11 cellular contexts compared by ENCODE assay signal in genomic region chr6:106886922-106887797, GRCh38.
DNase-seq lines count a peak whose midpoint lies in the region; FAIRE-seq and TF ChIP-seq lines count a peak whose summit lies in the region.
"Had no signal": no experiment of that assay in that cellular context is flagged by ENCODE, and none has a peak within 500 bp of the region (broad histone marks: within the 10 kb centered on the region; RNA-seq: fewer than 3 reads in every experiment).

No MANE protein-coding gene starts in this region.

- intact Hi-C loops in OCI-LY7 (cut with micrococcal nuclease; ENCODE audit: unreplicated experiment), result no loop called here
- intact Hi-C loops in thyroid gland (cut with DNase I), result no loop called here
- intact Hi-C loops in kidney (cut with DNase I), result no loop called here

- no TSS peak for BruUV-seq in OCI-LY7 (replicated peaks; lab: Mats Ljungman, UMichigan)

- H3K9ac ChIP-seq in kidney (ENCODE audit: low read length in 2 of 2), result no peak overlapping the region

- H3K4me1 ChIP-seq in OCI-LY7 (ENCODE audit: insufficient read depth, low read length, poor library complexity, severe bottlenecking) (no peaks in the 10 kb centered on the region), hepatocyte (ENCODE audit: insufficient read depth) (peaks cover 53% of the 10 kb centered on the region), thyroid gland (peaks cover 41 to 49% of the 10 kb centered on the region in 2 donors), kidney (ENCODE audit: control insufficient read depth in 1 of 2, insufficient read depth in 1 of 2, low read depth in 1 of 2, low read length in 2 of 2) (peaks cover 0 to 2% of the 10 kb centered on the region in 2 donors)
- H3K4me1 ChIP-seq: ascending aorta had no signal

- H3K9me2 ChIP-seq in OCI-LY7 (ENCODE audit: insufficient read depth, low read length), result no peaks in the 10 kb centered on the region
- no peaks in the 10 kb centered on the region for H3K9me2 ChIP-seq in hepatocyte (replicated peaks; ENCODE audit: insufficient read depth)

- no peak for FAIRE-seq in kidney (lab: Jason Lieb, UNC)
- FAIRE-seq: islet of Langerhans, RCC 7860, TTC549 had no signal

- no peaks in the 10 kb centered on the region for H3K36me3 ChIP-seq in OCI-LY7 (ENCODE audit: insufficient read depth, low read length)
- H3K36me3 ChIP-seq in hepatocyte (replicated peaks; ENCODE audit: insufficient read depth, low read depth), result no peaks in the 10 kb centered on the region
- H3K36me3 ChIP-seq in thyroid gland, result no peaks in the 10 kb centered on the region
- H3K36me3 ChIP-seq in kidney (ENCODE audit: control insufficient read depth in 1 of 2, insufficient read depth in 2 of 2, low read length in 2 of 2), result no peaks in the 10 kb centered on the region
- H3K36me3 ChIP-seq: ascending aorta had no signal

- DNase-seq in NCI-H1105 treated with DMSO at 0.1 percent for 48 hours (lab: John Stamatoyannopoulos, UW) (peak; percentile 27), OCI-LY7 (ENCODE audit: low spot score) (no peak), hepatocyte (ENCODE audit: low spot score) (peak; percentile 28), thyroid gland (peak; percentile 20 to 31), anterior cingulate cortex (lab: John Stamatoyannopoulos, UW) (no peak), kidney (no peak), dedifferentiated amniotic fluid mesenchymal stem cell (ENCODE audit: extremely low spot score) (no peak)

- H3K27me3 ChIP-seq in hepatocyte (no peaks in the 10 kb centered on the region), thyroid gland (no peaks in the 10 kb centered on the region)
- H3K27me3 ChIP-seq: ascending aorta had no signal

- no peak overlapping the region for H3K4me2 ChIP-seq in OCI-LY7 (ENCODE audit: low read length)
- peak overlapping the region; percentile 54 for H3K4me2 ChIP-seq in hepatocyte

- 42% methylated on average over 8 of the region's 8 CpGs for WGBS in hepatocyte (ENCODE audit: low lambda C conversion rate, missing lambda C conversion rate)
- 36 to 44% methylated on average over 8 of the region's 8 CpGs for WGBS in thyroid gland, 2 donors

- H3K79me2 ChIP-seq in OCI-LY7 (ENCODE audit: insufficient read depth, low read depth, low read length), result no peaks in the 10 kb centered on the region
- H3K79me2 ChIP-seq in hepatocyte, result no peaks in the 10 kb centered on the region

- no peak overlapping the region for H3K4me3 ChIP-seq in OCI-LY7 (ENCODE audit: low read depth, low read length, poor library complexity, severe bottlenecking)
- no peak overlapping the region for H3K4me3 ChIP-seq in hepatocyte
- no peak overlapping the region for H3K4me3 ChIP-seq in thyroid gland (replicated peaks in 1 of 3)
- no peak overlapping the region for H3K4me3 ChIP-seq in kidney (ENCODE audit: low read length in 2 of 2)
- H3K4me3 ChIP-seq: ascending aorta had no signal

- no peak overlapping the region for H3K27ac ChIP-seq in OCI-LY7 (ENCODE audit: low read depth, low read length, poor library complexity, severe bottlenecking)
- H3K27ac ChIP-seq in hepatocyte, result peak overlapping the region; percentile 87
- peak overlapping the region; percentile 70 to 83 (median 81) for H3K27ac ChIP-seq in thyroid gland
- H3K27ac ChIP-seq in kidney (ENCODE audit: low read depth in 2 of 2, low read length in 2 of 2), result no peak overlapping the region
- H3K27ac ChIP-seq: ascending aorta had no signal

- H2AFZ ChIP-seq in OCI-LY7 (ENCODE audit: low read length), result 0 out of 2 replicates have a peak overlapping the region, but pooled peaks have one; percentile 2
- H2AFZ ChIP-seq in hepatocyte, result peak overlapping the region; percentile 7

- TF ChIP-seq CTCF in OCI-LY7 (conservative IDR thresholded peaks at IDR 0.05; ENCODE audit: low read length), result no peak
- no peak for TF ChIP-seq CTCF in hepatocyte (IDR thresholded peaks at IDR 0.05; ENCODE audit: poor library complexity)
- no peak for TF ChIP-seq CTCF in thyroid gland (IDR thresholded peaks at IDR 0.05)
- TF ChIP-seq CTCF in kidney (IDR thresholded peaks at IDR 0.05; ENCODE audit: borderline replicate concordance, extremely low read depth, insufficient read depth), result no peak

- H3K9me3 ChIP-seq in OCI-LY7 (ENCODE audit: low read length) (no peaks in the 10 kb centered on the region), hepatocyte (ENCODE audit: low read depth) (no peaks in the 10 kb centered on the region), thyroid gland (no peaks in the 10 kb centered on the region), kidney (ENCODE audit: control insufficient read depth in 1 of 2, low read length in 2 of 2) (no peaks in the 10 kb centered on the region)
- H3K9me3 ChIP-seq: ascending aorta had no signal

- peak in 1 of 2 donors; percentile 61 for TF ChIP-seq POLR2A in thyroid gland (IDR thresholded peaks at IDR 0.05)

- POLR2A ChIA-PET in OCI-LY7 (lab: Charles Lee), result interaction anchor here (0.7 to 1.3 kb wide), 4 partner anchors 10 to 221 kb away, joined by 3 to 14 read pairs (median 3); no protein-coding TSS in a partner anchor

- CTCF ChIA-PET in OCI-LY7 (lab: Charles Lee; ENCODE audit: unreplicated experiment), result interaction anchor here (0.6 kb wide), 1 partner anchor 1413 kb away, joined by 3 read pairs; no protein-coding TSS in a partner anchor

- H4K20me1 ChIP-seq in OCI-LY7 (ENCODE audit: insufficient read depth, low read length) (no peaks in the 10 kb centered on the region), hepatocyte (ENCODE audit: insufficient read depth, poor library complexity, severe bottlenecking) (no peaks in the 10 kb centered on the region)

Comparison
In these comparisons a context has a peak if more than half of its experiments do, and no peak if none do; other contexts are left out.
1. DNase-seq: peak in NCI-H1105 treated with DMSO at 0.1 percent for 48 hours (single experiment), hepatocyte (single experiment) and thyroid gland (2 of 2); none in OCI-LY7 (single experiment), anterior cingulate cortex (0 of 58), kidney (single experiment) and dedifferentiated amniotic fluid mesenchymal stem cell (single experiment).
2. H3K27ac ChIP-seq: peak in hepatocyte (single experiment) and thyroid gland (3 of 3); none in OCI-LY7 (single experiment) and kidney (0 of 2).